ENCODE assay signal across 11 cellular contexts in the genomic region with DNA sequence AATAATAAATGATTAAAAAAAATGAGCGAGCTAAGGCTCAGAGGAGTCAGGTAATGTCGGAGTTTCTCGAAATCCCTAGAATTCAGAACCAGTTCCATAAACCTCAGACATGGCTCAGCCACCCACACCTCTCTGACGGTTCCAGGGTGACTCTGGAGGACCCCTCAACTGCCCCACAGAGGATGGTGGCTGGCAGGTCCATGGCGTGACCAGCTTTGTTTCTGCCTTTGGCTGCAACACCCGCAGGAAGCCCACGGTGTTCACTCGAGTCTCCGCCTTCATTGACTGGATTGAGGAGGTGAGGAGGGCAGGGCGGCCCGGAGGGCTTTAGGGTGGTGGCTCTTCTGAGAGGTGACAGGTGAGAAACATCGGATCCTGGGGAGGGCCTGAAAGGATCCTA. TPM values are rescaled to one million over a fixed set of nuclear protein-coding genes. Genes with fewer than 3 reads are reported as not detected.
"Had no signal": no experiment of that assay in that cellular context is flagged by ENCODE, and none has a peak within 500 bp of the region (broad histone marks: within the 10 kb centered on the region; RNA-seq: fewer than 3 reads in every experiment).

No MANE protein-coding gene starts in this region.

RNA-seq across cellular contexts. Expression of a gene that starts 9.6 kb away (rescaled TPM):
- total RNA-seq: subcutaneous adipose tissue, suprapubic skin, temporal lobe, thyroid gland, transverse colon, upper lobe of right lung, ureter, urinary bladder, vagina had no signal

RNA-seq across cellular contexts. Expression of a gene that starts 15.1 kb away (rescaled TPM):
- total RNA-seq: subcutaneous adipose tissue, suprapubic skin, temporal lobe, testis, thyroid gland, transverse colon, upper lobe of right lung, ureter, urinary bladder, uterus, vagina had no signal
